Comparison of ENCODE assay signal across 8 cellular contexts in genomic region chrX:136766785-136767103, GRCh38. TPM values are rescaled to one million over a fixed set of nuclear protein-coding genes. Genes with fewer than 3 reads are reported as not detected.
DNase-seq lines count a peak whose midpoint lies in the region; ATAC-seq and TF ChIP-seq lines count a peak whose summit lies in the region.

No MANE protein-coding gene starts in this region.

- peaks cover 20% of the 10 kb centered on the region for H3K4me1 Mint-ChIP-seq in osteocyte (ENCODE audit: unreplicated experiment)

- no peaks in the 10 kb centered on the region for H3K79me2 ChIP-seq in OCI-LY3 (ENCODE audit: low read length)

- H3K27me3 ChIP-seq in OCI-LY3 (ENCODE audit: low read depth, low read length), result 0 out of 2 replicates have a peak, but pooled peaks cover 5% of the 10 kb centered on the region

- H2AFZ ChIP-seq in OCI-LY3 (ENCODE audit: low read depth, low read length), result peak overlapping the region; percentile 95

- H4K20me1 ChIP-seq in OCI-LY3 (ENCODE audit: insufficient read depth, low read length), result no peaks in the 10 kb centered on the region

- H3K9ac ChIP-seq in OCI-LY3 (ENCODE audit: low read length), result peak overlapping the region; percentile 77

- H3K4me3 ChIP-seq in GM08714 (ENCODE audit: low read length) (peak overlapping the region; percentile 53; the same call in 1 of the 2 replicates), OCI-LY3 (ENCODE audit: low read length) (peak overlapping the region; percentile 98), epithelial cell of proximal tubule (ENCODE audit: low read depth, low read length) (peak overlapping the region; percentile 60)

- H3K9me3 Mint-ChIP-seq in osteocyte (ENCODE audit: unreplicated experiment), result peaks cover 13% of the 10 kb centered on the region

- no peaks in the 10 kb centered on the region for H3K36me3 ChIP-seq in OCI-LY3 (replicated peaks; ENCODE audit: low read depth, low read length)

- peak overlapping the region; percentile 90 for H3K4me2 ChIP-seq in OCI-LY3 (ENCODE audit: low read length)

- H3K27ac ChIP-seq in OCI-LY3 (ENCODE audit: low read length), result no peak overlapping the region

- no peak for DNase-seq in epithelial cell of proximal tubule (ENCODE audit: low read depth)
- no peak for DNase-seq in osteocyte (ENCODE audit: extremely low spot score, unreplicated experiment)
- DNase-seq in NOMO-1 treated with DMSO at 0.1 percent for 48 hours (lab: John Stamatoyannopoulos, UW; ENCODE audit: unreplicated experiment), result no peak
- no peak for DNase-seq in iPS-NIHi11 (ENCODE audit: low spot score)

- H3K27me3 Mint-ChIP-seq in osteocyte (ENCODE audit: unreplicated experiment), result no peaks in the 10 kb centered on the region

- H3K9me3 ChIP-seq in OCI-LY3 (ENCODE audit: insufficient read depth, low read length), result no peaks in the 10 kb centered on the region

- peaks cover 10% of the 10 kb centered on the region for H3K4me1 ChIP-seq in OCI-LY3 (ENCODE audit: low read length)

- H3K36me3 Mint-ChIP-seq in osteocyte (ENCODE audit: unreplicated experiment), result no peaks in the 10 kb centered on the region

- H3K27ac Mint-ChIP-seq in osteocyte (ENCODE audit: unreplicated experiment), result no peak overlapping the region

- TF ChIP-seq CTCF in OCI-LY3 (IDR thresholded peaks at IDR 0.05; ENCODE audit: low read depth, low read length) (no peak), epithelial cell of proximal tubule (conservative IDR thresholded peaks at IDR 0.05; ENCODE audit: low read depth, low read length) (no peak), osteocyte (IDR thresholded peaks at IDR 0.05) (no peak)

- ATAC-seq in HG02885 (IDR thresholded peaks at IDR 0.05; ENCODE audit: poor library complexity, unreplicated experiment) (no peak), HG02884 (IDR thresholded peaks at IDR 0.05; ENCODE audit: unreplicated experiment) (no peak)

- H3K4me3 Mint-ChIP-seq in osteocyte (ENCODE audit: unreplicated experiment), result peak overlapping the region; percentile 75

RNA-seq across cellular contexts. Expression of gene ARHGEF6, which starts 14.0 kb away (rescaled TPM):
- total RNA-seq in epithelial cell of proximal tubule, result 0.36 and 0.63 TPM in 2 replicates
- total RNA-seq in osteocyte, result 8.5 and 8.7 TPM in 2 replicates
